Comparison of ENCODE assay signal across 11 cellular contexts in genomic region chr14:94110552-94111181, GRCh38. TPM values are rescaled to one million over a fixed set of nuclear protein-coding genes. Genes with fewer than 3 reads are reported as not detected.
A peak's percentile ranks its signal among the peaks of the same experiment; 100 is the strongest.
DNase-seq lines count a peak whose midpoint lies in the region; ATAC-seq and TF ChIP-seq lines count a peak whose summit lies in the region.
"Had no signal": no experiment of that assay in that cellular context is flagged by ENCODE, and none has a peak within 500 bp of the region (broad histone marks: within the 10 kb centered on the region; RNA-seq: fewer than 3 reads in every experiment).

Gene IFI27 (plus strand): TSS chr14:94110736.

- H2AFZ ChIP-seq in parathyroid adenoma = no peak within 1 kb of the TSS

- no peaks in the 10 kb centered on the region for H3K36me3 ChIP-seq in parathyroid adenoma (ENCODE audit: control insufficient read depth, insufficient read depth, low read length)

- H3K4me1 ChIP-seq in parathyroid adenoma = no peaks in the 10 kb centered on the region

- H3K9me3 ChIP-seq in parathyroid adenoma (ENCODE audit: control insufficient read depth, low read length) = no peaks in the 10 kb centered on the region

- H3K4me3 ChIP-seq in fibroblast of villous mesenchyme (ENCODE audit: low read depth, low read length) (peak within 1 kb of the TSS; percentile 36), parathyroid adenoma (ENCODE audit: low read depth, low read length) (peak within 1 kb of the TSS; percentile 56)

- ATAC-seq in HG03432 (IDR thresholded peaks at IDR 0.05; ENCODE audit: unreplicated experiment) = no peak
- no peak for ATAC-seq in HG03135 (IDR thresholded peaks at IDR 0.05; ENCODE audit: unreplicated experiment)
- ATAC-seq in HG03280 (IDR thresholded peaks at IDR 0.05; ENCODE audit: unreplicated experiment) = no peak
- ATAC-seq: stimulated activated memory B cell treated with anti-CD40 and anti-IgM and Interleukin-4, amounts not matched to agents 10 μg/mL and 1 μg/mL and 100 μg/mL, for 72 hours had no signal

- H3K4me2 ChIP-seq in parathyroid adenoma (ENCODE audit: low read length) = peak within 1 kb of the TSS; percentile 26

- H3K27me3 ChIP-seq in parathyroid adenoma (ENCODE audit: control insufficient read depth, insufficient read depth, low read length) = no peaks in the 10 kb centered on the region

- H3K79me2 ChIP-seq in parathyroid adenoma = no peaks in the 10 kb centered on the region

- no peak within 1 kb of the TSS for H3K9ac ChIP-seq in parathyroid adenoma

- DNase-seq in ELF-1 (ENCODE audit: low read depth, low spot score) = peak; percentile 30
- peak; percentile 50 for DNase-seq in UCSD-AML1 (lab: John Stamatoyannopoulos, UW; ENCODE audit: unreplicated experiment)
- peak; percentile 82 for DNase-seq in fibroblast of villous mesenchyme (ENCODE audit: low read depth)
- DNase-seq in NCI-H524 treated with DMSO at 0.1 percent for 48 hours (lab: John Stamatoyannopoulos, UW) = no peak
- DNase-seq: kidney glomerular epithelial cell, NCI-H1417 had no signal

- H3K27ac ChIP-seq in parathyroid adenoma = peak within 1 kb of the TSS; percentile 77

- no peak for TF ChIP-seq CTCF in fibroblast of villous mesenchyme (IDR thresholded peaks at IDR 0.05; ENCODE audit: insufficient read depth, low read depth, low read length)
- no peak for TF ChIP-seq CTCF in parathyroid adenoma (IDR thresholded peaks at IDR 0.05)

RNA-seq across cellular contexts. Expression of gene IFI27, which starts in this region (rescaled TPM):
- total RNA-seq in fibroblast of villous mesenchyme = 51.4 and 103 TPM in 2 replicates
